ENCODE assay signal across 6 cellular contexts in genomic region chr13:95030948-95031347, GRCh38.
"Had no signal": no experiment of that assay in that cellular context is flagged by ENCODE, and none has a peak within 500 bp of the region (broad histone marks: within the 10 kb centered on the region; RNA-seq: fewer than 3 reads in every experiment).

No MANE protein-coding gene starts in this region.

- H3K27ac ChIP-seq: HL-60 had no signal

- ATAC-seq: HepG2, K562 had no signal

- DNase-seq: IMR-90, KBM-7, KG1 had no signal

- H3K4me3 ChIP-seq: K562 had no signal
